10 cellular contexts compared by ENCODE assay signal in genomic region chr2:72919414-72920316, GRCh38. TPM values are rescaled to one million over a fixed set of nuclear protein-coding genes. Genes with fewer than 3 reads are reported as not detected.
A peak's percentile ranks its signal among the peaks of the same experiment; 100 is the strongest.
DNase-seq lines count a peak whose midpoint lies in the region; ATAC-seq lines count a peak whose summit lies in the region.
"Had no signal": no experiment of that assay in that cellular context is flagged by ENCODE, and none has a peak within 500 bp of the region (broad histone marks: within the 10 kb centered on the region; RNA-seq: fewer than 3 reads in every experiment).

No MANE protein-coding gene starts in this region.

- peaks cover 80 to 97% of the 10 kb centered on the region in 2 donors for H3K27me3 ChIP-seq in muscle layer of colon (ENCODE audit: control insufficient read depth in 1 of 2, insufficient read depth in 2 of 2, low read length in 2 of 2)

- no peaks in the 10 kb centered on the region for H3K36me3 ChIP-seq in muscle layer of colon (ENCODE audit: insufficient read depth, low read length)

- H3K4me3 ChIP-seq in GM08714 (ENCODE audit: low read length) (peak overlapping the region; percentile 48), muscle layer of colon (ENCODE audit: low read depth in 1 of 2, low read length in 2 of 2) (peak overlapping the region; percentile 23 to 31)

- POLR2A ChIA-PET in activated CD8-positive, alpha-beta T cell treated with anti-CD3 and anti-CD28 coated beads, Interleukin-2, amount 10 ng/mL, durations not matched to agents 7 days and 5 days (lab: Charles Lee): no interaction called here

- H3K9ac ChIP-seq in muscle layer of colon (ENCODE audit: low read length): no peak overlapping the region

- peaks cover 38% of the 10 kb centered on the region for H3K4me1 ChIP-seq in muscle layer of colon (ENCODE audit: insufficient read depth, low read length)

- peaks cover 75% of the 10 kb centered on the region for H3K27me3 Mint-ChIP-seq in activated CD8-positive, alpha-beta T cell treated with anti-CD3 and anti-CD28 coated beads, Interleukin-2, amount 10 ng/mL, durations not matched to agents 7 days and 5 days (ENCODE audit: low read depth)

- H3K27ac ChIP-seq in angular gyrus (ENCODE audit: low read depth, low read length) (peak overlapping the region; percentile 77), muscle layer of colon (ENCODE audit: low read depth, low read length) (no peak overlapping the region)

- no peaks in the 10 kb centered on the region for H3K9me3 Mint-ChIP-seq in activated CD8-positive, alpha-beta T cell treated with anti-CD3 and anti-CD28 coated beads, Interleukin-2, amount 10 ng/mL, durations not matched to agents 7 days and 5 days (ENCODE audit: insufficient read depth)
- H3K9me3 Mint-ChIP-seq: activated B cell treated with CpG ODN at 0.5 μM for 24 hours had no signal

- DNase-seq in 8988T (peak; percentile 43), COLO829 (ENCODE audit: low spot score) (no peak), superior temporal gyrus (ENCODE audit: extremely low spot score) (no peak)
- no peak for DNase-seq in stimulated activated CD4-positive, alpha-beta T cell treated with anti-CD3 and anti-CD28 coated beads, Interleukin-15, amount 100 ng/mL, for 24 hours
- DNase-seq in activated CD8-positive, alpha-beta T cell treated with anti-CD3 and anti-CD28 coated beads, Interleukin-2, amount 10 ng/mL, durations not matched to agents 7 days and 5 days: no peak
- DNase-seq: cerebellar nuclear complex had no signal

- H3K27ac Mint-ChIP-seq in activated CD8-positive, alpha-beta T cell treated with anti-CD3 and anti-CD28 coated beads, Interleukin-2, amount 10 ng/mL, durations not matched to agents 7 days and 5 days: no peak overlapping the region
- H3K27ac Mint-ChIP-seq: activated B cell treated with CpG ODN at 0.5 μM for 24 hours had no signal

- H3K9me3 ChIP-seq in muscle layer of colon (ENCODE audit: low read length): no peaks in the 10 kb centered on the region

- peaks cover 40% of the 10 kb centered on the region for H3K4me1 Mint-ChIP-seq in activated CD8-positive, alpha-beta T cell treated with anti-CD3 and anti-CD28 coated beads, Interleukin-2, amount 10 ng/mL, durations not matched to agents 7 days and 5 days (ENCODE audit: low read depth)

- no peak overlapping the region for H3K4me3 Mint-ChIP-seq in activated CD8-positive, alpha-beta T cell treated with anti-CD3 and anti-CD28 coated beads, Interleukin-2, amount 10 ng/mL, durations not matched to agents 7 days and 5 days

- no peaks in the 10 kb centered on the region for H3K36me3 Mint-ChIP-seq in activated CD8-positive, alpha-beta T cell treated with anti-CD3 and anti-CD28 coated beads, Interleukin-2, amount 10 ng/mL, durations not matched to agents 7 days and 5 days (ENCODE audit: low read depth)

- ATAC-seq in activated CD8-positive, alpha-beta T cell treated with anti-CD3 and anti-CD28 coated beads, Interleukin-2, amount 10 ng/mL, durations not matched to agents 7 days and 5 days: no peak

- CTCF ChIA-PET in activated CD8-positive, alpha-beta T cell treated with anti-CD3 and anti-CD28 coated beads, Interleukin-2, amount 10 ng/mL, durations not matched to agents 7 days and 5 days (lab: Charles Lee): no interaction called here

RNA-seq across cellular contexts. Expression of gene EMX1, which starts 2.3 kb away (rescaled TPM):
- not detected for total RNA-seq in activated CD8-positive, alpha-beta T cell treated with anti-CD3 and anti-CD28 coated beads, Interleukin-2, amount 10 ng/mL, durations not matched to agents 7 days and 5 days

RNA-seq across cellular contexts. Expression of gene SPR, which starts 32.5 kb away (rescaled TPM):
- under 1 TPM; 0.65 to 0.79 TPM for total RNA-seq in activated CD8-positive, alpha-beta T cell treated with anti-CD3 and anti-CD28 coated beads, Interleukin-2, amount 10 ng/mL, durations not matched to agents 7 days and 5 days
